Comparison of ENCODE assay signal across 11 cellular contexts in genomic region chr4:89537281-89537680, GRCh38.
"Had no signal": no experiment of that assay in that cellular context is flagged by ENCODE, and none has a peak within 500 bp of the region (broad histone marks: within the 10 kb centered on the region; RNA-seq: fewer than 3 reads in every experiment).

No MANE protein-coding gene starts in this region.

- H3K27ac Mint-ChIP-seq: GM23338, H9, HFFc6 had no signal

- H3K9ac ChIP-seq: GM23248 had no signal

- DNase-seq: GM23248, GOT3, H7, H9, HCEC 1CT, HFFc6 had no signal

- H3K36me3 ChIP-seq: HAP-1 had no signal

- H2AFZ ChIP-seq: GM23248, GM23338 had no signal

- H3K4me3 ChIP-seq: GM23248, GM23338, HAP-1 had no signal

- H3K9me3 ChIP-seq: HAP-1 had no signal

- H3K4me2 ChIP-seq: GM23338 had no signal

- H3K27ac ChIP-seq: GM23248 had no signal

- H3K4me3 Mint-ChIP-seq: GM23338, H9, HFFc6 had no signal

- ATAC-seq: GM23338, HCT116 had no signal

- H3K9me3 Mint-ChIP-seq: GM23338, H9, HFFc6 had no signal

- FAIRE-seq: H1, H54 had no signal
